Comparison of ENCODE assay signal across 4 cellular contexts in genomic region chr11:75019200-75019599, GRCh38. TPM values are rescaled to one million over a fixed set of nuclear protein-coding genes. Genes with fewer than 3 reads are reported as not detected.
DNase-seq lines count a peak whose midpoint lies in the region; ATAC-seq, FAIRE-seq and TF ChIP-seq lines count a peak whose summit lies in the region.
"Not testable (repeated sequence)": the region's sequence is repeated elsewhere in the genome, so short reads cannot be mapped to it uniquely, and the experiment has no call there.

No MANE protein-coding gene starts in this region.

- not testable (repeated sequence) for H3K4me3 ChIP-seq in HEK293 (ENCODE audit: low read depth, low read length); K562

- in situ Hi-C loops in K562 (cut with MboI) = not testable (repeated sequence)

- H3K79me2 ChIP-seq in K562 (ENCODE audit: control insufficient read depth, insufficient read depth, low read length) = not testable (repeated sequence)

- not testable (repeated sequence) for TF ChIP-seq POLR2A in K562 (conservative IDR thresholded peaks at IDR 0.05)

- H2AFZ ChIP-seq in K562 (ENCODE audit: low read depth, low read length) = not testable (repeated sequence)

- not testable (repeated sequence) for H3K9me3 ChIP-seq in HEK293 (ENCODE audit: control insufficient read depth, insufficient read depth, low read depth, low read length); K562 (replicated peaks; ENCODE audit: control insufficient read depth, insufficient read depth, low read depth, low read length)

- not testable (repeated sequence) for H3K36me3 Mint-ChIP-seq in osteocyte (ENCODE audit: unreplicated experiment)

- H3K4me1 ChIP-seq in HEK293 (ENCODE audit: control insufficient read depth, insufficient read depth, low read length); K562 (replicated peaks in 1 of 2; ENCODE audit: control insufficient read depth in 2 of 2, insufficient read depth in 2 of 2, low read length in 2 of 2): not testable (repeated sequence)

- TF ChIP-seq RAD21 in K562 (CRISPR knock-in tag; conservative IDR thresholded peaks at IDR 0.05 in 1 of 2, IDR thresholded peaks at IDR 0.05 in 1 of 2) = not testable (repeated sequence)

- H3K36me3 ChIP-seq in HEK293 (ENCODE audit: control insufficient read depth in 2 of 2, insufficient read depth in 1 of 2, low read length in 2 of 2); K562 (ENCODE audit: control insufficient read depth, insufficient read depth, low read length): not testable (repeated sequence)

- CTCF ChIA-PET in HEK293 (lab: Yijun Ruan, JAX); K562 (lab: Yijun Ruan, JAX; ENCODE audit: low intra/inter-chr PET ratio): not testable (repeated sequence)

- not testable (repeated sequence) for H3K4me2 ChIP-seq in K562 (ENCODE audit: insufficient read depth, low read length)

- not testable (repeated sequence) for TF ChIP-seq CTCF in HEK293 (tag by site-specific recombination; IDR thresholded peaks at IDR 0.05); K562 (IDR thresholded peaks at IDR 0.05 in 2 of 3, conservative IDR thresholded peaks at IDR 0.05 in 1 of 3; ENCODE audit: insufficient read depth in 2 of 3, low read depth in 1 of 3, low read length in 3 of 3); osteocyte (IDR thresholded peaks at IDR 0.05)

- H3K4me3 Mint-ChIP-seq in osteocyte (ENCODE audit: unreplicated experiment) = not testable (repeated sequence)

- not testable (repeated sequence) for DNase-seq in K562 (ENCODE audit: extremely low read depth in 1 of 4, low spot score in 3 of 4)
- DNase-seq in islet precursor cell = peak; percentile 12
- peak; percentile 54 for DNase-seq in osteocyte (ENCODE audit: extremely low spot score, unreplicated experiment)

- WGBS in K562 (ENCODE audit: insufficient coverage, low coverage, missing lambda C conversion rate) = 54% methylated on average over 3 of the region's 3 CpGs

- not testable (repeated sequence) for H3K27me3 ChIP-seq in K562 (ENCODE audit: control insufficient read depth in 2 of 2, insufficient read depth in 2 of 2, low read length in 2 of 2)

- not testable (repeated sequence) for BruUV-seq in K562 (replicated peaks; lab: Mats Ljungman, UMichigan)

- not testable (repeated sequence) for H3K27ac ChIP-seq in HEK293 (ENCODE audit: extremely low read depth, low read depth, low read length); K562 (ENCODE audit: extremely low read depth, low read depth, low read length)

- H4K20me1 ChIP-seq in K562 (replicated peaks; ENCODE audit: control insufficient read depth, insufficient read depth, low read length) = not testable (repeated sequence)

- H3K9ac ChIP-seq in K562 (ENCODE audit: insufficient read depth in 1 of 2, low read depth in 2 of 2, low read length in 2 of 2) = not testable (repeated sequence)

- ATAC-seq in K562 = not testable (repeated sequence)

- not testable (repeated sequence) for TF ChIP-seq EP300 in K562 (IDR thresholded peaks at IDR 0.05; ENCODE audit: low read length)

- not testable (repeated sequence) for H3K27me3 Mint-ChIP-seq in osteocyte (ENCODE audit: unreplicated experiment)

- H3K27ac Mint-ChIP-seq in osteocyte (ENCODE audit: unreplicated experiment) = not testable (repeated sequence)

- H3K9me3 Mint-ChIP-seq in osteocyte (ENCODE audit: unreplicated experiment) = not testable (repeated sequence)

- intact Hi-C loops in K562 (cut with micrococcal nuclease) = not testable (repeated sequence)

- H3K4me1 Mint-ChIP-seq in osteocyte (ENCODE audit: unreplicated experiment) = not testable (repeated sequence)

- POLR2A ChIA-PET in HEK293 (lab: Yijun Ruan, JAX); K562 (lab: Yijun Ruan, JAX): not testable (repeated sequence)

- not testable (repeated sequence) for H3K9me1 ChIP-seq in K562 (ENCODE audit: control insufficient read depth, insufficient read depth, low read length)

- FAIRE-seq in K562 (lab: Jason Lieb, UNC) = not testable (repeated sequence)

TF ChIP-seq in HEK293, 187 proteins besides CTCF, POLR2A, EP300 and RAD21:
- TF ChIP-seq ZNF585B (tag by site-specific recombination; IDR thresholded peaks at IDR 0.05) = peak; percentile 85
TF ChIP-seq in HEK293: peak in this region for 1; not testable (repeated sequence) for 186.

TF ChIP-seq in K562, 482 proteins besides CTCF, POLR2A, EP300 and RAD21:
- TF ChIP-seq ZFP36 (IDR thresholded peaks at IDR 0.05; ENCODE audit: low read depth, low read length, partially characterized antibody) = peak; percentile 39

RNA-seq across cellular contexts. Expression of gene NEU3, which starts 30.5 kb away (rescaled TPM):
- total RNA-seq in K562 (2011; cell fraction: chromatin; rRNA removed; ENCODE audit: low replicate concordance) = 58.7 and 76.5 TPM in 2 replicates
- total RNA-seq in K562 (2011; cell fraction: nucleolus; rRNA removed) = 46.5 and 50.9 TPM in 2 replicates
- 48.2 and 59.5 TPM in 2 replicates for total RNA-seq in K562 (2011; cell fraction: nucleoplasm; rRNA removed)
- total RNA-seq in K562 (2014; rRNA removed) (35.0 and 36.7 TPM in 2 replicates), K562 (2014; rRNA removed; fragmentation: Illumina TruSeq; extraction: Trizol) (28.3 and 31.1 TPM in 2 replicates), K562 (2015; rRNA removed; fragmentation: Illumina TruSeq; extraction: Trizol) (36.5 and 41.3 TPM in 2 replicates), K562 (2021) (32.6 and 33.6 TPM in 2 replicates), osteocyte (9.4 and 10.1 TPM in 2 replicates)
- polyA plus RNA-seq in K562 (2011; rRNA removed) (35.1 and 35.7 TPM in 2 replicates), K562 (2014; fragmentation: Illumina TruSeq; extraction: Trizol) (27.9 and 28.6 TPM in 2 replicates), K562 (2014; fragmentation: Nextera tagmentation; extraction: Ambion mirVana) (1 to 10 TPM; 6.2 to 7.2 TPM), K562 (2014; rRNA removed) (25.5 and 26.9 TPM in 2 replicates)
- 29.9 and 43.7 TPM in 2 replicates for polyA plus RNA-seq in K562 (2011; cell fraction: cytosol; rRNA removed)
- polyA plus RNA-seq in K562 (2011; cell fraction: nucleus; rRNA removed) = 46.4 and 57.9 TPM in 2 replicates
- polyA plus RNA-seq in K562 (2012) = 20.4 and 20.5 TPM in 2 replicates
- polyA minus RNA-seq in K562 (2011; rRNA and poly(A)+ RNA removed) = 51.0 and 55.8 TPM in 2 replicates
- 32.6 and 35.1 TPM in 2 replicates for polyA minus RNA-seq in K562 (2011; cell fraction: cytosol; rRNA and poly(A)+ RNA removed)
- 32.7 and 43.7 TPM in 2 replicates for polyA minus RNA-seq in K562 (2011; cell fraction: nucleus; rRNA and poly(A)+ RNA removed)
